Comparison of ENCODE assay signal across 8 cellular contexts in genomic region chr11:59186130-59186594, GRCh38. TPM values are rescaled to one million over a fixed set of nuclear protein-coding genes. Genes with fewer than 3 reads are reported as not detected.
A peak's percentile ranks its signal among the peaks of the same experiment; 100 is the strongest.
DNase-seq lines count a peak whose midpoint lies in the region; ATAC-seq and TF ChIP-seq lines count a peak whose summit lies in the region.

No MANE protein-coding gene starts in this region.

- ATAC-seq in GM18499 (IDR thresholded peaks at IDR 0.05; ENCODE audit: insufficient read depth, unreplicated experiment): peak; percentile 61
- peak; percentile 57 for ATAC-seq in HG03280 (IDR thresholded peaks at IDR 0.05; ENCODE audit: unreplicated experiment)
- peak; percentile 60 to 69 for ATAC-seq in natural killer cell treated with Interleukin-12 subunit alpha and Interleukin-12 subunit beta and Interleukin-15 and Interleukin-18, amount 100 ng/mL, for 72 hours

- H3K4me1 Mint-ChIP-seq in natural killer cell treated with Interleukin-12 subunit alpha and Interleukin-12 subunit beta and Interleukin-15 and Interleukin-18, amount 100 ng/mL, for 72 hours (ENCODE audit: low read depth in 2 of 2): no peaks in the 10 kb centered on the region

- peaks cover 0 to 6% of the 10 kb centered on the region in 2 donors for H3K27me3 Mint-ChIP-seq in natural killer cell treated with Interleukin-12 subunit alpha and Interleukin-12 subunit beta and Interleukin-15 and Interleukin-18, amount 100 ng/mL, for 72 hours

- in situ Hi-C loops in ACHN (cut with HindIII; ENCODE audit: low pct_ligation_motif_present, low pct_unique_long_range_greater_than_20kb, low sequenced_read_pairs): no loop called here

- no peak overlapping the region for H3K27ac ChIP-seq in VCaP

- no peaks in the 10 kb centered on the region for H3K9me3 Mint-ChIP-seq in natural killer cell treated with Interleukin-12 subunit alpha and Interleukin-12 subunit beta and Interleukin-15 and Interleukin-18, amount 100 ng/mL, for 72 hours

- DNase-seq in ACHN (peak; percentile 25), dermis blood vessel endothelial cell (peak; percentile 30), NCI-H2081 (lab: John Stamatoyannopoulos, UW) (no peak), OCI-M2 (lab: John Stamatoyannopoulos, UW; ENCODE audit: unreplicated experiment) (no peak)
- DNase-seq in natural killer cell treated with Interleukin-12 subunit alpha and Interleukin-12 subunit beta and Interleukin-15 and Interleukin-18, amount 100 ng/mL, for 72 hours (ENCODE audit: low spot score): no peak

- no peak overlapping the region for H3K27ac Mint-ChIP-seq in natural killer cell treated with Interleukin-12 subunit alpha and Interleukin-12 subunit beta and Interleukin-15 and Interleukin-18, amount 100 ng/mL, for 72 hours

- peak; percentile 45 for TF ChIP-seq CTCF in VCaP (conservative IDR thresholded peaks at IDR 0.05)

- H3K4me3 Mint-ChIP-seq in natural killer cell treated with Interleukin-12 subunit alpha and Interleukin-12 subunit beta and Interleukin-15 and Interleukin-18, amount 100 ng/mL, for 72 hours: no peak overlapping the region

- H3K36me3 Mint-ChIP-seq in natural killer cell treated with Interleukin-12 subunit alpha and Interleukin-12 subunit beta and Interleukin-15 and Interleukin-18, amount 100 ng/mL, for 72 hours: no peaks in the 10 kb centered on the region

RNA-seq across cellular contexts. Expression of gene DTX4, which starts 14.2 kb away (rescaled TPM):
- 28.1 and 32.9 TPM in 2 replicates for total RNA-seq in dermis blood vessel endothelial cell
- under 1 TPM; 0.17 to 0.33 TPM for total RNA-seq in natural killer cell treated with Interleukin-12 subunit alpha and Interleukin-12 subunit beta and Interleukin-15 and Interleukin-18, amount 100 ng/mL, for 72 hours

RNA-seq across cellular contexts. Expression of gene MPEG1, which starts 26.6 kb away (rescaled TPM):
- not detected in 2 replicates for total RNA-seq in dermis blood vessel endothelial cell
- total RNA-seq in natural killer cell treated with Interleukin-12 subunit alpha and Interleukin-12 subunit beta and Interleukin-15 and Interleukin-18, amount 100 ng/mL, for 72 hours: under 1 TPM in 1 of 2 donors, not detected in 1; 0.11 TPM

RNA-seq across cellular contexts. Expression of gene FAM111A, which starts 43.5 kb away (rescaled TPM):
- 87.0 and 103 TPM in 2 replicates for total RNA-seq in dermis blood vessel endothelial cell
- total RNA-seq in natural killer cell treated with Interleukin-12 subunit alpha and Interleukin-12 subunit beta and Interleukin-15 and Interleukin-18, amount 100 ng/mL, for 72 hours: 10 to 100 TPM; 69.7 to 79.6 TPM

Comparison
In these comparisons a context has a peak if more than half of its experiments do, and no peak if none do; other contexts are left out.
1. DNase-seq: peak in ACHN (single experiment) and dermis blood vessel endothelial cell (single experiment); none in natural killer cell treated with Interleukin-12 subunit alpha and Interleukin-12 subunit beta and Interleukin-15 and Interleukin-18, amount 100 ng/mL, for 72 hours (single experiment), NCI-H2081 (0 of 2) and OCI-M2 (single experiment).
2. RNA of gene DTX4, which starts 14.2 kb away (total RNA-seq): 28.1 to 32.9 TPM in dermis blood vessel endothelial cell; 0.17 to 0.33 TPM in natural killer cell treated with Interleukin-12 subunit alpha and Interleukin-12 subunit beta and Interleukin-15 and Interleukin-18, amount 100 ng/mL, for 72 hours; every median in the first group is over 10 times any median in the second.
3. Peak in every context shown above with its lines, with median percentiles within 50 percentile points of each other: ATAC-seq.